In genomic region chr13:98506343-98507059, GRCh38 we compare ENCODE assay signal across 1 cellular context.
A peak's percentile ranks its signal among the peaks of the same experiment; 100 is the strongest.
TF ChIP-seq lines count a peak whose summit lies in the region.

No MANE protein-coding gene starts in this region.

TF ChIP-seq in HepG2, 621 proteins besides CTCF, POLR2A, EP300 and RAD21 (continued from another document and continues in another):
- TF ChIP-seq CAMTA2 (CRISPR knock-in tag; IDR thresholded peaks at IDR 0.05; ENCODE audit: borderline replicate concordance) = no peak; the same call in 1 of the 2 replicates
- TF ChIP-seq ZNF761 (CRISPR knock-in tag; conservative IDR thresholded peaks at IDR 0.05) = peak; percentile 73; the same call in 1 of the 2 replicates
- no peak for TF ChIP-seq GPBP1L1 (CRISPR knock-in tag; IDR thresholded peaks at IDR 0.05)
- TF ChIP-seq ZNF382 (CRISPR knock-in tag; IDR thresholded peaks at IDR 0.05; ENCODE audit: borderline replicate concordance) = no peak
- no peak for TF ChIP-seq HNRNPH1 (optimal IDR thresholded peaks at IDR 0.05; ENCODE audit: low read depth, low read length)
- peak; percentile 68 for TF ChIP-seq THRA (CRISPR knock-in tag; IDR thresholded peaks at IDR 0.05; ENCODE audit: borderline replicate concordance)
- peak; percentile 83 for TF ChIP-seq ESRRA (CRISPR knock-in tag; IDR thresholded peaks at IDR 0.05; ENCODE audit: low read depth)
- TF ChIP-seq SOX5 (CRISPR knock-in tag; IDR thresholded peaks at IDR 0.05; ENCODE audit: borderline replicate concordance) = peak; percentile 87; the same call in 1 of the 2 replicates
- TF ChIP-seq CBX5 (CRISPR knock-in tag; IDR thresholded peaks at IDR 0.05; ENCODE audit: borderline replicate concordance) = peak; percentile 89
- TF ChIP-seq ZNF503 (CRISPR knock-in tag; IDR thresholded peaks at IDR 0.05) = peak; percentile 72; the same call in 1 of the 2 replicates
- TF ChIP-seq ZNF280D (CRISPR knock-in tag; IDR thresholded peaks at IDR 0.05) = peak; percentile 78
- TF ChIP-seq, protein P1, sequence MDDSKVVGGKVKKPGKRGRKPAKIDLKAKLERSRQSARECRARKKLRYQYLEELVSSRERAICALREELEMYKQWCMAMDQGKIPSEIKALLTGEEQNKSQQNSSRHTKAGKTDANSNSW (CRISPR knock-in tag; IDR thresholded peaks at IDR 0.05; ENCODE audit: borderline replicate concordance) = peak; percentile 92; the same call in 1 of the 2 replicates
- TF ChIP-seq CEBPG (CRISPR knock-in tag; IDR thresholded peaks at IDR 0.05) = peak; percentile 38
- TF ChIP-seq POGK (CRISPR knock-in tag; conservative IDR thresholded peaks at IDR 0.05) = no peak
- TF ChIP-seq MYC (CRISPR knock-in tag; IDR thresholded peaks at IDR 0.05; ENCODE audit: borderline replicate concordance) = peak; percentile 92
- TF ChIP-seq, protein P2, sequence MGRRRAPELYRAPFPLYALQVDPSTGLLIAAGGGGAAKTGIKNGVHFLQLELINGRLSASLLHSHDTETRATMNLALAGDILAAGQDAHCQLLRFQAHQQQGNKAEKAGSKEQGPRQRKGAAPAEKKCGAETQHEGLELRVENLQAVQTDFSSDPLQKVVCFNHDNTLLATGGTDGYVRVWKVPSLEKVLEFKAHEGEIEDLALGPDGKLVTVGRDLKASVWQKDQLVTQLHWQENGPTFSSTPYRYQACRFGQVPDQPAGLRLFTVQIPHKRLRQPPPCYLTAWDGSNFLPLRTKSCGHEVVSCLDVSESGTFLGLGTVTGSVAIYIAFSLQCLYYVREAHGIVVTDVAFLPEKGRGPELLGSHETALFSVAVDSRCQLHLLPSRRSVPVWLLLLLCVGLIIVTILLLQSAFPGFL (CRISPR knock-in tag; IDR thresholded peaks at IDR 0.05) = no peak
- TF ChIP-seq PHF21A (CRISPR knock-in tag; IDR thresholded peaks at IDR 0.05) = peak; percentile 88
- TF ChIP-seq MEF2D (CRISPR knock-in tag; IDR thresholded peaks at IDR 0.05) = peak; percentile 76
- no peak for TF ChIP-seq CENPT (CRISPR knock-in tag; IDR thresholded peaks at IDR 0.05; ENCODE audit: low read depth)
- peak; percentile 67; the same call in 1 of the 2 replicates for TF ChIP-seq ZSCAN25 (CRISPR knock-in tag; IDR thresholded peaks at IDR 0.05)
- TF ChIP-seq ZNF18 (CRISPR knock-in tag; IDR thresholded peaks at IDR 0.05; ENCODE audit: insufficient replicate concordance) = peak; percentile 95
- TF ChIP-seq, protein P3, sequence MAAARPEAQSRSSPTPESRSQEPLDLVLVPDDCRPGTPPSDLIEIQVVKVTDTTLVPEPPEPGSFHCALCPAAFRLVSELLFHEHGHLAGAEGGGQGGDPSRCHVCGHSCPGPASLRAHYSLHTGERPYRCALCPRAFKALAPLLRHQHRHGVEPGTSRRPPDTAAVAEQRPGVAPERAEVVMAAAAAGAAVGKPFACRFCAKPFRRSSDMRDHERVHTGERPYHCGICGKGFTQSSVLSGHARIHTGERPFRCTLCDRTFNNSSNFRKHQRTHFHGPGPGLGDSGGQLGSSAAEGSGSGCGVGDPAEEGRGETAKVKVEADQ (CRISPR knock-in tag; IDR thresholded peaks at IDR 0.05; ENCODE audit: borderline replicate concordance) = peak; percentile 64; the same call in 1 of the 2 replicates
- TF ChIP-seq, protein P4, sequence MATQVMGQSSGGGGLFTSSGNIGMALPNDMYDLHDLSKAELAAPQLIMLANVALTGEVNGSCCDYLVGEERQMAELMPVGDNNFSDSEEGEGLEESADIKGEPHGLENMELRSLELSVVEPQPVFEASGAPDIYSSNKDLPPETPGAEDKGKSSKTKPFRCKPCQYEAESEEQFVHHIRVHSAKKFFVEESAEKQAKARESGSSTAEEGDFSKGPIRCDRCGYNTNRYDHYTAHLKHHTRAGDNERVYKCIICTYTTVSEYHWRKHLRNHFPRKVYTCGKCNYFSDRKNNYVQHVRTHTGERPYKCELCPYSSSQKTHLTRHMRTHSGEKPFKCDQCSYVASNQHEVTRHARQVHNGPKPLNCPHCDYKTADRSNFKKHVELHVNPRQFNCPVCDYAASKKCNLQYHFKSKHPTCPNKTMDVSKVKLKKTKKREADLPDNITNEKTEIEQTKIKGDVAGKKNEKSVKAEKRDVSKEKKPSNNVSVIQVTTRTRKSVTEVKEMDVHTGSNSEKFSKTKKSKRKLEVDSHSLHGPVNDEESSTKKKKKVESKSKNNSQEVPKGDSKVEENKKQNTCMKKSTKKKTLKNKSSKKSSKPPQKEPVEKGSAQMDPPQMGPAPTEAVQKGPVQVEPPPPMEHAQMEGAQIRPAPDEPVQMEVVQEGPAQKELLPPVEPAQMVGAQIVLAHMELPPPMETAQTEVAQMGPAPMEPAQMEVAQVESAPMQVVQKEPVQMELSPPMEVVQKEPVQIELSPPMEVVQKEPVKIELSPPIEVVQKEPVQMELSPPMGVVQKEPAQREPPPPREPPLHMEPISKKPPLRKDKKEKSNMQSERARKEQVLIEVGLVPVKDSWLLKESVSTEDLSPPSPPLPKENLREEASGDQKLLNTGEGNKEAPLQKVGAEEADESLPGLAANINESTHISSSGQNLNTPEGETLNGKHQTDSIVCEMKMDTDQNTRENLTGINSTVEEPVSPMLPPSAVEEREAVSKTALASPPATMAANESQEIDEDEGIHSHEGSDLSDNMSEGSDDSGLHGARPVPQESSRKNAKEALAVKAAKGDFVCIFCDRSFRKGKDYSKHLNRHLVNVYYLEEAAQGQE (IDR thresholded peaks at IDR 0.05; ENCODE audit: borderline replicate concordance in 1 of 2, low read depth in 1 of 2, low read length in 2 of 2) = peak in 1 of 2 experiments; percentile 56; a peak in 1 of 4 replicates
- peak; percentile 73 for TF ChIP-seq FOSL2 (CRISPR knock-in tag; IDR thresholded peaks at IDR 0.05)
- peak; percentile 94; the same call in 1 of the 2 replicates for TF ChIP-seq ZSCAN12 (CRISPR knock-in tag; IDR thresholded peaks at IDR 0.05)
- TF ChIP-seq TRIM24 (CRISPR knock-in tag; IDR thresholded peaks at IDR 0.05) = peak; percentile 82; the same call in 1 of the 2 replicates
- no peak for TF ChIP-seq ZBTB46 (CRISPR knock-in tag; IDR thresholded peaks at IDR 0.05; ENCODE audit: borderline replicate concordance)
- no peak for TF ChIP-seq ZNF567 (CRISPR knock-in tag; IDR thresholded peaks at IDR 0.05; ENCODE audit: borderline replicate concordance)
- TF ChIP-seq, protein P5, sequence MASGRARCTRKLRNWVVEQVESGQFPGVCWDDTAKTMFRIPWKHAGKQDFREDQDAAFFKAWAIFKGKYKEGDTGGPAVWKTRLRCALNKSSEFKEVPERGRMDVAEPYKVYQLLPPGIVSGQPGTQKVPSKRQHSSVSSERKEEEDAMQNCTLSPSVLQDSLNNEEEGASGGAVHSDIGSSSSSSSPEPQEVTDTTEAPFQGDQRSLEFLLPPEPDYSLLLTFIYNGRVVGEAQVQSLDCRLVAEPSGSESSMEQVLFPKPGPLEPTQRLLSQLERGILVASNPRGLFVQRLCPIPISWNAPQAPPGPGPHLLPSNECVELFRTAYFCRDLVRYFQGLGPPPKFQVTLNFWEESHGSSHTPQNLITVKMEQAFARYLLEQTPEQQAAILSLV (CRISPR knock-in tag; IDR thresholded peaks at IDR 0.05; ENCODE audit: borderline replicate concordance) = peak; percentile 96
- TF ChIP-seq, protein P6, sequence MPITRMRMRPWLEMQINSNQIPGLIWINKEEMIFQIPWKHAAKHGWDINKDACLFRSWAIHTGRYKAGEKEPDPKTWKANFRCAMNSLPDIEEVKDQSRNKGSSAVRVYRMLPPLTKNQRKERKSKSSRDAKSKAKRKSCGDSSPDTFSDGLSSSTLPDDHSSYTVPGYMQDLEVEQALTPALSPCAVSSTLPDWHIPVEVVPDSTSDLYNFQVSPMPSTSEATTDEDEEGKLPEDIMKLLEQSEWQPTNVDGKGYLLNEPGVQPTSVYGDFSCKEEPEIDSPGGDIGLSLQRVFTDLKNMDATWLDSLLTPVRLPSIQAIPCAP (CRISPR knock-in tag; IDR thresholded peaks at IDR 0.05; ENCODE audit: low read depth) = peak; percentile 94; the same call in 1 of the 2 replicates
- no peak for TF ChIP-seq TBP (CRISPR knock-in tag; IDR thresholded peaks at IDR 0.05)
- peak; percentile 86 for TF ChIP-seq RXRA (CRISPR knock-in tag; IDR thresholded peaks at IDR 0.05)
- no peak for TF ChIP-seq MAFG (CRISPR knock-in tag; IDR thresholded peaks at IDR 0.05)
- no peak for TF ChIP-seq PRMT3 (CRISPR knock-in tag; IDR thresholded peaks at IDR 0.05; ENCODE audit: borderline replicate concordance, low read depth)
- TF ChIP-seq HNF4A (CRISPR knock-in tag; IDR thresholded peaks at IDR 0.05) = peak; percentile 95
